Comparison of ENCODE assay signal across 12 cellular contexts in the genomic region with DNA sequence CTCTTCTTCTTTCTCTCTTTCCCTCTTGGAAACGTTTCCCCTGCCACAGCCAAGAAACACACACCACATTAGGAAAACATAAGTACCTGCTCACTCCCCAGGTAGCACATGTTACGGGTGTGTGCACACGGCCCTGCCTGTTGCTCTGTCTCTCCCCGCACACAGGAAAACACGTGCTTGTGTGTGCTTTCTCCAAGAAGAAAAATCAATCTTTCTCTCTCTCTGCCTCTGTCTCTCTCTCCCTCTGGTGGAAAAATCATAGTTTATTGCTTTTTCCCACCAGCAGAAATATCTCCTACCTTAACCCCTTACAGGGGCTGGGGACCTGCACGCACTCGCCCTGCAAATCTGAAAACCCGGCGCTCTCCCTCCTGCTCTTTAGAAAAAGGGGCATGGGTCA.
A peak's percentile ranks its signal among the peaks of the same experiment; 100 is the strongest.
DNase-seq lines count a peak whose midpoint lies in the region; ATAC-seq and TF ChIP-seq lines count a peak whose summit lies in the region.
"Had no signal": no experiment of that assay in that cellular context is flagged by ENCODE, and none has a peak within 500 bp of the region (broad histone marks: within the 10 kb centered on the region; RNA-seq: fewer than 3 reads in every experiment).

No MANE protein-coding gene starts in this region.

- dilution Hi-C loops in mammary epithelial cell (cut with HindIII; ENCODE audit: low sequenced_read_pairs) = no loop called here

- H3K79me2 ChIP-seq in mammary epithelial cell (ENCODE audit: insufficient read depth, low read length) = no peaks in the 10 kb centered on the region

- no peak overlapping the region for H3K27ac ChIP-seq in mammary epithelial cell (ENCODE audit: insufficient read depth, low read depth, low read length)
- peak overlapping the region; percentile 41 for H3K27ac ChIP-seq in naive thymus-derived CD4-positive, alpha-beta T cell (ENCODE audit: low read depth, low read length)

- peaks cover 2% of the 10 kb centered on the region for H3K27me3 ChIP-seq in mammary epithelial cell (ENCODE audit: insufficient read depth, low read length)
- peaks cover 0 to 7% of the 10 kb centered on the region in 2 donors for H3K27me3 ChIP-seq in naive thymus-derived CD4-positive, alpha-beta T cell (ENCODE audit: control insufficient read depth in 2 of 2, insufficient read depth in 2 of 2, low read length in 2 of 2)

- no peaks in the 10 kb centered on the region for H3K36me3 ChIP-seq in ES-I3 (ENCODE audit: insufficient read depth, low read length)
- no peaks in the 10 kb centered on the region for H3K36me3 ChIP-seq in mammary epithelial cell (ENCODE audit: insufficient read depth, low read length)
- H3K36me3 ChIP-seq in naive thymus-derived CD4-positive, alpha-beta T cell (ENCODE audit: control insufficient read depth in 2 of 3, insufficient read depth in 3 of 3, low read length in 3 of 3) = no peaks in the 10 kb centered on the region

- in situ Hi-C loops in mammary epithelial cell (cut with MboI; ENCODE audit: low sequenced_read_pairs in 2 of 2) = no loop called here

- H3K9me3 ChIP-seq in ES-I3 (ENCODE audit: control insufficient read depth, insufficient read depth, low read length) = no peaks in the 10 kb centered on the region
- no peaks in the 10 kb centered on the region for H3K9me3 ChIP-seq in mammary epithelial cell (replicated peaks; ENCODE audit: insufficient read depth, low read length)
- H3K9me3 ChIP-seq in naive thymus-derived CD4-positive, alpha-beta T cell (ENCODE audit: control insufficient read depth in 2 of 3, low read length in 3 of 3) = no peaks in the 10 kb centered on the region

- CTCF ChIA-PET in mammary epithelial cell (lab: Charles Lee; ENCODE audit: low non-redundant PET) = no interaction called here
- CTCF ChIA-PET in naive thymus-derived CD4-positive, alpha-beta T cell (lab: Charles Lee) = interaction anchor here (0.7 to 1.6 kb wide), 8 partner anchors 17 to 746 kb away, joined by 3 to 5 read pairs (median 3); no protein-coding TSS in a partner anchor

- no peak for TF ChIP-seq CTCF in mammary epithelial cell (conservative IDR thresholded peaks at IDR 0.05 in 1 of 2, IDR thresholded peaks at IDR 0.05 in 1 of 2; ENCODE audit: extremely low read depth in 1 of 2, insufficient read depth in 1 of 2, low read depth in 1 of 2, low read length in 2 of 2)

- no peak overlapping the region for H3K27ac Mint-ChIP-seq in naive thymus-derived CD4-positive, alpha-beta T cell

- H2AFZ ChIP-seq in mammary epithelial cell (ENCODE audit: low read depth, low read length) = peak overlapping the region; percentile 19

- no peak for ATAC-seq in naive thymus-derived CD4-positive, alpha-beta T cell
- ATAC-seq in GM19467 (IDR thresholded peaks at IDR 0.05; ENCODE audit: unreplicated experiment) = no peak

- no peak overlapping the region for H3K4me2 ChIP-seq in mammary epithelial cell (ENCODE audit: insufficient read depth, low read depth, low read length)

- H3K4me1 ChIP-seq in ES-I3 (ENCODE audit: insufficient read depth, low read length) = no peaks in the 10 kb centered on the region; the same call in 1 of the 2 replicates
- H3K4me1 ChIP-seq in mammary epithelial cell (ENCODE audit: insufficient read depth, low read length) = peaks cover 6% of the 10 kb centered on the region
- peaks cover 12 to 35% of the 10 kb centered on the region in 2 donors for H3K4me1 ChIP-seq in naive thymus-derived CD4-positive, alpha-beta T cell (ENCODE audit: control insufficient read depth in 2 of 2, insufficient read depth in 2 of 2, low read length in 2 of 2)

- peak; percentile 44 to 51 for DNase-seq in NCI-H187 (lab: John Stamatoyannopoulos, UW)
- DNase-seq in mammary epithelial cell = no peak
- DNase-seq in naive thymus-derived CD4-positive, alpha-beta T cell = peak in 7 of 9 donors; percentile 18 to 47 (median 33)
- no peak for DNase-seq in activated T-cell treated with anti-CD3 and anti-CD28 coated beads for 4 hours
- no peak for DNase-seq in ecto neural progenitor cell (ENCODE audit: low spot score)
- DNase-seq in HK-2 (ENCODE audit: unreplicated experiment) = no peak
- DNase-seq: activated gamma-delta T cell treated with Interleukin-2 at 50 U/mL for 16 hours; effector memory CD4-positive, alpha-beta T cell; GOT3; stimulated activated CD4-positive, alpha-beta T cell treated with anti-CD3 and anti-CD28 coated beads, Interleukin-2, amount 100 ng/mL, for 48 hours had no signal

- intact Hi-C loops in mammary epithelial cell (cut with micrococcal nuclease) = loop anchor here (2.0 to 5.0 kb wide), 3 partner anchors 180 to 345 kb away; no protein-coding TSS in a partner anchor
- intact Hi-C loops in naive thymus-derived CD4-positive, alpha-beta T cell (cut with micrococcal nuclease) = loop anchor here (1.0 to 10.0 kb wide), 15 partner anchors 18 to 1168 kb away; a partner anchor contains a TSS

- H3K4me3 ChIP-seq in mammary epithelial cell (replicated peaks in 1 of 3; ENCODE audit: insufficient read depth in 1 of 3, low read depth in 2 of 3, low read length in 3 of 3) = no peak overlapping the region
- H3K4me3 ChIP-seq in naive thymus-derived CD4-positive, alpha-beta T cell (ENCODE audit: low read length) = peak overlapping the region; percentile 53

- no peak overlapping the region for H3K4me3 Mint-ChIP-seq in naive thymus-derived CD4-positive, alpha-beta T cell

- no peaks in the 10 kb centered on the region for H4K20me1 ChIP-seq in mammary epithelial cell (ENCODE audit: insufficient read depth, low read length)

- no peaks in the 10 kb centered on the region for H3K9me3 Mint-ChIP-seq in naive thymus-derived CD4-positive, alpha-beta T cell

- H3K4me1 Mint-ChIP-seq in naive thymus-derived CD4-positive, alpha-beta T cell = peaks cover 0 to 4% (median 2%) of the 10 kb centered on the region in 7 donors

- peaks cover 0 to 18% (median 3%) of the 10 kb centered on the region in 5 donors for H3K27me3 Mint-ChIP-seq in naive thymus-derived CD4-positive, alpha-beta T cell

- 63% methylated on average over 4 of the region's 9 CpGs for WGBS in mammary epithelial cell (ENCODE audit: low coverage, missing lambda C conversion rate)

- H3K9ac ChIP-seq in ES-I3 (ENCODE audit: low read depth, low read length) (peak overlapping the region; percentile 68; the same call in 1 of the 2 replicates), mammary epithelial cell (ENCODE audit: insufficient read depth, low read length) (no peak overlapping the region)

- BruUV-seq in mammary epithelial cell (replicated peaks; lab: Mats Ljungman, UMichigan) = no TSS peak

- POLR2A ChIA-PET in naive thymus-derived CD4-positive, alpha-beta T cell (lab: Charles Lee) = interaction anchor here (0.5 to 1.0 kb wide), 2 partner anchors 16 to 281 kb away, joined by 3 read pairs; no protein-coding TSS in a partner anchor

- H3K36me3 Mint-ChIP-seq in naive thymus-derived CD4-positive, alpha-beta T cell = no peaks in the 10 kb centered on the region

Comparison
In these comparisons a context has a peak if more than half of its experiments do, and no peak if none do; other contexts are left out.
1. DNase-seq: peak in NCI-H187 (2 of 2) and naive thymus-derived CD4-positive, alpha-beta T cell (7 of 9); none in mammary epithelial cell (single experiment), activated T-cell treated with anti-CD3 and anti-CD28 coated beads for 4 hours (single experiment), ecto neural progenitor cell (single experiment) and HK-2 (single experiment).